27 cellular contexts compared by ENCODE assay signal in genomic region chr2:15813481-15814266, GRCh38.
"Had no signal": no experiment of that assay in that cellular context is flagged by ENCODE, and none has a peak within 500 bp of the region (broad histone marks: within the 10 kb centered on the region; RNA-seq: fewer than 3 reads in every experiment).

No MANE protein-coding gene starts in this region.

- H3K27ac Mint-ChIP-seq: activated B cell treated with CpG ODN at 0.5 μM for 24 hours; activated CD8-positive, alpha-beta memory T cell treated with anti-CD3 and anti-CD28 coated beads, Interleukin-2, amount 10 ng/mL, durations not matched to agents 7 days and 5 days; activated CD8-positive, alpha-beta T cell treated with anti-CD3 and anti-CD28 coated beads, Interleukin-2, amount 10 ng/mL, durations not matched to agents 7 days and 5 days; activated naive CD4-positive, alpha-beta T cell treated with anti-CD3 and anti-CD28 coated beads, Interleukin-2, amount 50 U/mL, for 72 hours; activated T-cell treated with anti-CD3 and anti-CD28 coated beads, Interleukin-2, amount 50 U/mL, for 72 hours; naive thymus-derived CD4-positive, alpha-beta T cell; neural progenitor cell; T-helper 2 cell treated with Interferon-gamma antibody and Interleukin-4, amounts not matched to agents 5 μg/mL and 100 μg/mL, for 36 hours had no signal

- H3K27ac ChIP-seq: body of pancreas, cardiac muscle cell, colonic mucosa, neural progenitor cell, spleen, suprapubic skin, tibial nerve, uterus had no signal

- H3K27me3 ChIP-seq: body of pancreas, cardiac muscle cell, colonic mucosa, neural progenitor cell, tibial nerve, uterus had no signal

- ATAC-seq: activated CD8-positive, alpha-beta memory T cell treated with anti-CD3 and anti-CD28 coated beads, Interleukin-2, amount 10 ng/mL, durations not matched to agents 7 days and 5 days; activated CD8-positive, alpha-beta T cell treated with anti-CD3 and anti-CD28 coated beads, Interleukin-2, amount 10 ng/mL, durations not matched to agents 7 days and 5 days; activated naive CD4-positive, alpha-beta T cell treated with anti-CD3 and anti-CD28 coated beads, Interleukin-2, amount 50 U/mL, for 72 hours; activated T-cell treated with anti-CD3 and anti-CD28 coated beads, Interleukin-2, amount 50 U/mL, for 72 hours; body of pancreas; left ventricle myocardium superior; naive thymus-derived CD4-positive, alpha-beta T cell; right cardiac atrium had no signal

- H3K4me3 Mint-ChIP-seq: activated B cell treated with CpG ODN at 0.5 μM for 24 hours; activated CD8-positive, alpha-beta memory T cell treated with anti-CD3 and anti-CD28 coated beads, Interleukin-2, amount 10 ng/mL, durations not matched to agents 7 days and 5 days; activated CD8-positive, alpha-beta T cell treated with anti-CD3 and anti-CD28 coated beads, Interleukin-2, amount 10 ng/mL, durations not matched to agents 7 days and 5 days; activated T-cell treated with anti-CD3 and anti-CD28 coated beads, Interleukin-2, amount 50 U/mL, for 72 hours; naive thymus-derived CD4-positive, alpha-beta T cell; neural progenitor cell; T-helper 2 cell treated with Interferon-gamma antibody and Interleukin-4, amounts not matched to agents 5 μg/mL and 100 μg/mL, for 36 hours had no signal

- H3K36me3 ChIP-seq: cardiac muscle cell, colonic mucosa, neural progenitor cell, spleen, suprapubic skin, tibial nerve, uterus had no signal

- DNase-seq: activated B cell treated with CpG ODN at 0.5 μM for 24 hours; activated CD4-positive, alpha-beta T cell treated with anti-CD3 and anti-CD28 coated beads, Interleukin-2, amount 50 U/mL, for 1 hour; activated CD8-positive, alpha-beta memory T cell treated with anti-CD3 and anti-CD28 coated beads, Interleukin-2, amount 10 ng/mL, durations not matched to agents 7 days and 5 days; activated CD8-positive, alpha-beta T cell treated with anti-CD3 and anti-CD28 coated beads, Interleukin-2, amount 10 ng/mL, durations not matched to agents 7 days and 5 days; activated naive CD4-positive, alpha-beta T cell; activated T-cell treated with anti-CD3 and anti-CD28 coated beads, Interleukin-2, amount 50 U/mL, for 72 hours; aorta; body of pancreas; cerebellar nuclear complex; colonic mucosa; effector memory CD4-positive, alpha-beta T cell; left cardiac atrium; left ventricle myocardium superior; mammary epithelial cell; midbrain; naive thymus-derived CD4-positive, alpha-beta T cell; right cardiac atrium; spleen; stimulated activated naive CD4-positive, alpha-beta T cell; T-helper 1 cell; uterus had no signal

- H3K9me3 Mint-ChIP-seq: activated B cell treated with CpG ODN at 0.5 μM for 24 hours; activated naive CD4-positive, alpha-beta T cell treated with anti-CD3 and anti-CD28 coated beads, Interleukin-2, amount 50 U/mL, for 72 hours; activated T-cell treated with anti-CD3 and anti-CD28 coated beads, Interleukin-2, amount 50 U/mL, for 72 hours; T-helper 2 cell treated with Interferon-gamma antibody and Interleukin-4, amounts not matched to agents 5 μg/mL and 100 μg/mL, for 36 hours had no signal

- H3K4me3 ChIP-seq: body of pancreas, cardiac muscle cell, colonic mucosa, neural progenitor cell, spleen, suprapubic skin, tibial nerve, uterus had no signal

- H3K4me1 Mint-ChIP-seq: activated B cell treated with CpG ODN at 0.5 μM for 24 hours; activated CD8-positive, alpha-beta memory T cell treated with anti-CD3 and anti-CD28 coated beads, Interleukin-2, amount 10 ng/mL, durations not matched to agents 7 days and 5 days; naive thymus-derived CD4-positive, alpha-beta T cell had no signal

- H3K36me3 Mint-ChIP-seq: activated CD8-positive, alpha-beta memory T cell treated with anti-CD3 and anti-CD28 coated beads, Interleukin-2, amount 10 ng/mL, durations not matched to agents 7 days and 5 days; activated naive CD4-positive, alpha-beta T cell treated with anti-CD3 and anti-CD28 coated beads, Interleukin-2, amount 50 U/mL, for 72 hours; naive thymus-derived CD4-positive, alpha-beta T cell had no signal

- H3K9me3 ChIP-seq: body of pancreas, colonic mucosa, spleen, suprapubic skin, tibial nerve, uterus had no signal

- H3K4me1 ChIP-seq: body of pancreas, colonic mucosa, suprapubic skin, tibial nerve, uterus had no signal
